In the genomic region with DNA sequence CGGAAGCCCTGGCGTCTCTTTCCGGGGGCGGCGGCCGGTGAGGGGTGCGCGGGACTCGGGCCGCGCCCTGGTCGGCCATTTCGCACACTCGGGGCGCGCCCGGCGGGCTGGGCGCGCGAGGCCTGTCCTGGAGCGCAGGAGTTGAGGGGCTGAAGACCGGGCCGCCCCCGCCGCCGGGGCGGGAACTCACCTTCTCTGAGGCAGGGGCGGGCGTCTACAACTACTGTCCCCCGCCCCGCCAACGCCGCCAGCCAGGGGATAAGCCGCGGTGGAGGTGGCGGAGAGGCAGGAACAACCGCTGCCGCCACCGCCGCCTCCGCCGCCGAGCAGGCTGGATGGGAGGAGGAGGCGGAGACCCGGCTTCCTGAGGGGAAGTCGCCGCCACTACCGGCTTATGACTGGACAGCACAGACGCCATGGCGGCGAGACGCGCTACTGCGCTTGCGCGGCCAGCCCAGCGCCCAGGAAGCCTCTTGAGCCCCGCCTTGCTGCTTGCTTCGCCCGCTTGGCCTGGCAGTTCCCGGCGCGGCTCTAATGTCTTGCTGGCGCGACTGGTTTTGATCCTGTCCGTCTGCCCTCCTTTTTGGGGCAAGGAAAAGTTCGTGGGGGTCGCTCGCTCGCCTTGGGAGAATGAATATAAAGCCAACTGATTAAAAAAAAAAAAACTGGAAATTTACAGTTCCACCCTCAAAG, we compare ENCODE assay signal across 8 cellular contexts. TPM values are rescaled to one million over a fixed set of nuclear protein-coding genes. Genes with fewer than 3 reads are reported as not detected.
DNase-seq lines count a peak whose midpoint lies in the region; ATAC-seq, FAIRE-seq and TF ChIP-seq lines count a peak whose summit lies in the region.

TSS of gene KRCC1 (minus strand) at position 348 of the 693 bp plus-strand sequence. CDS start 27,220 bp downstream, outside the sequence.

- POLR2A ChIA-PET in endothelial cell of umbilical vein (lab: Charles Lee): no interaction called here

- H3K9me3 ChIP-seq in OCI-LY3 (ENCODE audit: insufficient read depth, low read length) (no peaks in the 10 kb centered on the region), endothelial cell of umbilical vein (replicated peaks; ENCODE audit: control insufficient read depth, insufficient read depth, low read length) (no peaks in the 10 kb centered on the region)

- intact Hi-C loops in endothelial cell of umbilical vein (cut with micrococcal nuclease): loop anchor here (1.0 kb wide), 1 partner anchor 42 kb away; no protein-coding TSS in a partner anchor

- H3K4me2 ChIP-seq in OCI-LY3 (ENCODE audit: low read length): peak within 1 kb of the TSS; percentile 88
- H3K4me2 ChIP-seq in endothelial cell of umbilical vein (ENCODE audit: insufficient read depth, low read length): peak within 1 kb of the TSS; percentile 99

- H3K9me1 ChIP-seq in endothelial cell of umbilical vein (replicated peaks; ENCODE audit: control insufficient read depth, extremely low read depth, insufficient read depth, low read length): no peaks in the 10 kb centered on the region

- H3K79me2 ChIP-seq in OCI-LY3 (ENCODE audit: low read length) (peaks cover 27% of the 10 kb centered on the region), endothelial cell of umbilical vein (ENCODE audit: control insufficient read depth, insufficient read depth, low read length) (peaks cover 30% of the 10 kb centered on the region)

- peak; percentile 93 for ATAC-seq in GM21528 (IDR thresholded peaks at IDR 0.05; ENCODE audit: low FRiP score, unreplicated experiment)

- H3K27ac ChIP-seq in OCI-LY3 (ENCODE audit: low read length) (peak within 1 kb of the TSS; percentile 66), endothelial cell of umbilical vein (ENCODE audit: insufficient read depth, low read depth, low read length) (peak within 1 kb of the TSS; percentile 91)

- H3K27me3 ChIP-seq in OCI-LY3 (ENCODE audit: low read depth, low read length): no peaks in the 10 kb centered on the region
- H3K27me3 ChIP-seq in endothelial cell of umbilical vein (ENCODE audit: control insufficient read depth in 2 of 2, insufficient read depth in 2 of 2, low read length in 2 of 2): no peaks in the 10 kb centered on the region

- dilution Hi-C loops in endothelial cell of umbilical vein (cut with MboI; ENCODE audit: extremely low pct_ligation_motif_present, low sequenced_read_pairs): no loop called here

- BruUV-seq in endothelial cell of umbilical vein (replicated peaks; lab: Mats Ljungman, UMichigan): no TSS peak

- H3K4me1 ChIP-seq in OCI-LY3 (ENCODE audit: low read length): peaks cover 24% of the 10 kb centered on the region
- peaks cover 22% of the 10 kb centered on the region for H3K4me1 ChIP-seq in endothelial cell of umbilical vein (ENCODE audit: control insufficient read depth, extremely low read depth, insufficient read depth, low read length)

- H3K36me3 ChIP-seq in OCI-LY3 (replicated peaks; ENCODE audit: low read depth, low read length): peaks cover 19% of the 10 kb centered on the region
- H3K36me3 ChIP-seq in endothelial cell of umbilical vein (ENCODE audit: control insufficient read depth in 2 of 2, extremely low read depth in 1 of 2, insufficient read depth in 2 of 2, low read length in 2 of 2): no peaks in the 10 kb centered on the region

- H3K9ac ChIP-seq in OCI-LY3 (ENCODE audit: low read length) (peak within 1 kb of the TSS; percentile 99), endothelial cell of umbilical vein (replicated peaks; ENCODE audit: extremely low read depth, insufficient read depth, low read length) (peak within 1 kb of the TSS; percentile 98)

- CTCF ChIA-PET in endothelial cell of umbilical vein (lab: Charles Lee): interaction anchor here (1.0 to 1.1 kb wide), 2 partner anchors 14 to 105 kb away, joined by 4 to 5 read pairs; no protein-coding TSS in a partner anchor

- peak; percentile 83 for FAIRE-seq in endothelial cell of umbilical vein (lab: Jason Lieb, UNC)

- H2AFZ ChIP-seq in OCI-LY3 (ENCODE audit: low read depth, low read length) (peak within 1 kb of the TSS; percentile 81), endothelial cell of umbilical vein (ENCODE audit: low read depth, low read length) (peak within 1 kb of the TSS; percentile 82)

- peak; percentile 81 for DNase-seq in DMS 273 treated with DMSO at 0.1 percent for 48 hours (lab: John Stamatoyannopoulos, UW)
- peak; percentile 87 for DNase-seq in HuH-7.5 (ENCODE audit: low spot score)
- peak; percentile 95 for DNase-seq in activated CD8-positive, alpha-beta memory T cell treated with anti-CD3 and anti-CD28 coated beads, Interleukin-2, amount 50 U/mL, for 48 hours
- DNase-seq in endothelial cell of umbilical vein (ENCODE audit: low read depth, low spot score): peak; percentile 88
- DNase-seq in midbrain (lab: John Stamatoyannopoulos, UW): peak; percentile 98
- peak; percentile 93 to 94 for DNase-seq in stimulated activated CD8-positive, alpha-beta memory T cell treated with anti-CD3 and anti-CD28 coated beads, Interleukin-15, amount 100 ng/mL, for 48 hours (ENCODE audit: low read depth in 2 of 2)

- peak; percentile 92 for TF ChIP-seq POLR2A in endothelial cell of umbilical vein (IDR thresholded peaks at IDR 0.05; ENCODE audit: low read depth, low read length)

- peak within 1 kb of the TSS; percentile 96 for H3K4me3 ChIP-seq in OCI-LY3 (ENCODE audit: low read length)
- H3K4me3 ChIP-seq in endothelial cell of umbilical vein (replicated peaks in 1 of 3; ENCODE audit: insufficient read depth in 1 of 3, low read depth in 1 of 3, low read length in 3 of 3): peak within 1 kb of the TSS; percentile 51 to 89 (median 69)

- no peak for TF ChIP-seq CTCF in OCI-LY3 (IDR thresholded peaks at IDR 0.05; ENCODE audit: low read depth, low read length)
- TF ChIP-seq CTCF in endothelial cell of umbilical vein (IDR thresholded peaks at IDR 0.05; ENCODE audit: extremely low read depth in 1 of 2, insufficient read depth in 1 of 2, low read depth in 1 of 2, low read length in 2 of 2): no peak

- H4K20me1 ChIP-seq in OCI-LY3 (ENCODE audit: insufficient read depth, low read length) (no peaks in the 10 kb centered on the region), endothelial cell of umbilical vein (replicated peaks; ENCODE audit: control insufficient read depth, extremely low read depth, insufficient read depth, low read length) (no peaks in the 10 kb centered on the region)

TF ChIP-seq in endothelial cell of umbilical vein, 7 proteins besides CTCF, POLR2A, EP300 and RAD21:
- TF ChIP-seq POLR2AphosphoS5 (IDR thresholded peaks at IDR 0.05; ENCODE audit: insufficient read depth, low read depth, low read length) (peak; percentile 97), MYC (IDR thresholded peaks at IDR 0.05; ENCODE audit: low read depth, low read length) (no peak)

RNA-seq across cellular contexts. Expression of gene KRCC1, which starts in this region (rescaled TPM):
- 13.7 and 15.0 TPM in 2 replicates for total RNA-seq in endothelial cell of umbilical vein
- polyA plus RNA-seq in endothelial cell of umbilical vein: 6.5 and 7.4 TPM in 2 replicates
- 12.2 and 12.9 TPM in 2 replicates for polyA plus RNA-seq in endothelial cell of umbilical vein (2011; cell fraction: cytosol; rRNA removed)
- 6.9 and 8.5 TPM in 2 replicates for polyA plus RNA-seq in endothelial cell of umbilical vein (2011; cell fraction: nucleus; rRNA removed)
- 17.3 and 19.0 TPM in 2 replicates for polyA plus RNA-seq in endothelial cell of umbilical vein (2012)
- 4.2 and 4.9 TPM in 2 replicates for polyA minus RNA-seq in endothelial cell of umbilical vein
- polyA minus RNA-seq in endothelial cell of umbilical vein (2011; cell fraction: cytosol; rRNA and poly(A)+ RNA removed): 1.6 TPM
- polyA minus RNA-seq in endothelial cell of umbilical vein (2011; cell fraction: nucleus; rRNA and poly(A)+ RNA removed): 1.1 and 1.8 TPM in 2 replicates

Comparison
In these comparisons a context has a peak if more than half of its experiments do, and no peak if none do; other contexts are left out.
1. Peak in every context shown above with its lines: DNase-seq, ATAC-seq, H3K4me3 ChIP-seq and H3K27ac ChIP-seq.